Comparison of ENCODE assay signal across 8 cellular contexts in the genomic region with DNA sequence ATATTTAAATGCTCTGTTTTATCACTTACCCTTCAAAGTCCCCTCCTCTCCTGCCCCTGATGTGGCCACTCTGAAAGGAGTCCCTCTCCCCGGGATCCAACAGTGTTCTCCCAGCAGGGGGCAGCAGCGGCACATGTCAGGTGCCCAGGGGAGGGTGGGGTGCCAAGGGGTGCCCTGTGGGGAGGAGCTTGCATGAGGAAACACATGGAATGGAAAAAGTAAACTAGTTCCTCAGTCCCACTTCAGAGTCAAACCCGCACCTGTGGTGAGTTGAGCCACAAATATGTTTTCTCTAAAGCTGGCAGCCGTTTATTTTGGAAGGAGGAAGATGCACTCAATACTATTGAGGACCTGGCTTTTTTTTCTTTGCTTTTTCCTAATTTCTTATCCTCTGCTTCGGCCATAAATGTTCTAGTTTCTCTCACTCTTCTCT. TPM values are rescaled to one million over a fixed set of nuclear protein-coding genes. Genes with fewer than 3 reads are reported as not detected.
DNase-seq lines count a peak whose midpoint lies in the region; ATAC-seq, FAIRE-seq and TF ChIP-seq lines count a peak whose summit lies in the region.

No MANE protein-coding gene starts in this region.

- H3K4me1 ChIP-seq in heart left ventricle = peaks cover 0 to 36% (median 18%) of the 10 kb centered on the region in 12 donors
- H3K4me1 ChIP-seq in vagina = peaks cover 6% of the 10 kb centered on the region

- 16 to 20% (median 19%) methylated on average over 5 of the region's 5 CpGs for WGBS in heart left ventricle, 4 donors

- ATAC-seq in heart left ventricle = peak; percentile 77 to 95 (median 92)

- H3K36me3 ChIP-seq in heart left ventricle (no peaks in the 10 kb centered on the region), vagina (no peaks in the 10 kb centered on the region)

- peak; percentile 80 for FAIRE-seq in G401.6 (lab: Jason Lieb, UNC)

- intact Hi-C loops in heart left ventricle (cut with DNase I) = loop anchor here (1.0 to 5.0 kb wide), 5 partner anchors 75 to 363 kb away; partner anchors contain the start of gene PIGZ (in 1 of the 10)
- intact Hi-C loops in vagina (cut with DNase I) = no loop called here

- no peak overlapping the region for H3K4me3 ChIP-seq in HFF-Myc (replicated peaks; ENCODE audit: low read depth, low read length)
- H3K4me3 ChIP-seq in heart left ventricle = peak overlapping the region in 1 of 12 donors; percentile 1
- no peak overlapping the region for H3K4me3 ChIP-seq in vagina

- H3K27me3 ChIP-seq in heart left ventricle = peaks cover 0 to 2% (median 0%) of the 10 kb centered on the region in 9 donors
- no peaks in the 10 kb centered on the region for H3K27me3 ChIP-seq in vagina

- DNase-seq in HFF-Myc (ENCODE audit: extremely low read depth, low read depth) (peak; percentile 44), NCI-H1694 (lab: John Stamatoyannopoulos, UW) (peak; percentile 74), T-helper 1 cell (peak; percentile 79 to 93 (median 90)), heart left ventricle (peak; percentile 86 to 95 (median 88)), pulmonary artery endothelial cell (ENCODE audit: low read depth, low spot score) (peak; percentile 52), vagina (ENCODE audit: extremely low spot score in 2 of 2) (no peak)
- DNase-seq in activated naive CD8-positive, alpha-beta T cell treated with anti-CD3 and anti-CD28 coated beads, Interleukin-2, amount 50 U/mL, for 16 hours (ENCODE audit: low read depth, low spot score) = peak; percentile 87

- H3K9me3 ChIP-seq in heart left ventricle (peaks cover 0 to 9% (median 0%) of the 10 kb centered on the region in 12 donors), vagina (no peaks in the 10 kb centered on the region)

- H3K27ac ChIP-seq in heart left ventricle (peak overlapping the region in 7 of 12 donors; percentile 2 to 85 (median 44)), vagina (no peak overlapping the region)

- TF ChIP-seq POLR2A in heart left ventricle (IDR thresholded peaks at IDR 0.05) = peak in 1 of 2 donors; percentile 13
- no peak for TF ChIP-seq POLR2A in vagina (IDR thresholded peaks at IDR 0.05)

- TF ChIP-seq CTCF in HFF-Myc (IDR thresholded peaks at IDR 0.05; ENCODE audit: low read depth, low read length, missing control alignments) (peak; percentile 83), heart left ventricle (IDR thresholded peaks at IDR 0.05) (peak; percentile 72 to 91 (median 82)), vagina (IDR thresholded peaks at IDR 0.05) (peak; percentile 46 to 86 (median 70))

RNA-seq across cellular contexts. Expression of gene NRROS, which starts 30.1 kb away (rescaled TPM):
- 10 to 100 TPM in 1 of 9 donors, 1 to 10 TPM in 8; 2.1 to 23.8 (median 3.4) TPM for total RNA-seq in heart left ventricle
- polyA plus RNA-seq in heart left ventricle = 1 to 10 TPM; 1.4 to 2.6 TPM
- 2.0 and 4.8 TPM in 2 replicates for total RNA-seq in pulmonary artery endothelial cell
- 5.4 TPM for total RNA-seq in vagina

RNA-seq across cellular contexts. Expression of gene FBXO45, which starts 40.9 kb away (rescaled TPM):
- 1 to 10 TPM; 5.3 to 7.9 (median 6.6) TPM for total RNA-seq in heart left ventricle
- 10 to 100 TPM in 1 of 2 donors, 1 to 10 TPM in 1; 2.1 to 10.8 TPM for polyA plus RNA-seq in heart left ventricle
- 14.4 and 22.7 TPM in 2 replicates for total RNA-seq in pulmonary artery endothelial cell
- total RNA-seq in vagina = 6.6 TPM

RNA-seq across cellular contexts. Expression of gene WDR53, which starts 41.0 kb away (rescaled TPM):
- total RNA-seq in heart left ventricle = 10 to 100 TPM in 2 of 9 donors, 1 to 10 TPM in 7; 4.2 to 15.5 (median 8.4) TPM
- 1 to 10 TPM; 7.3 to 9.7 TPM for polyA plus RNA-seq in heart left ventricle
- total RNA-seq in pulmonary artery endothelial cell = 8.7 and 12.3 TPM in 2 replicates
- 13.5 TPM for total RNA-seq in vagina

Comparison
In these comparisons a context has a peak if more than half of its experiments do, and no peak if none do; other contexts are left out.
1. DNase-seq: peak in HFF-Myc (single experiment), NCI-H1694 (single experiment), T-helper 1 cell (5 of 5), activated naive CD8-positive, alpha-beta T cell treated with anti-CD3 and anti-CD28 coated beads, Interleukin-2, amount 50 U/mL, for 16 hours (single experiment), heart left ventricle (5 of 5) and pulmonary artery endothelial cell (single experiment); none in vagina (0 of 2).
2. Peak in every context shown above with its lines, with median percentiles within 50 percentile points of each other: CTCF ChIP-seq.